Comparison of ENCODE assay signal across 12 cellular contexts in the genomic region with DNA sequence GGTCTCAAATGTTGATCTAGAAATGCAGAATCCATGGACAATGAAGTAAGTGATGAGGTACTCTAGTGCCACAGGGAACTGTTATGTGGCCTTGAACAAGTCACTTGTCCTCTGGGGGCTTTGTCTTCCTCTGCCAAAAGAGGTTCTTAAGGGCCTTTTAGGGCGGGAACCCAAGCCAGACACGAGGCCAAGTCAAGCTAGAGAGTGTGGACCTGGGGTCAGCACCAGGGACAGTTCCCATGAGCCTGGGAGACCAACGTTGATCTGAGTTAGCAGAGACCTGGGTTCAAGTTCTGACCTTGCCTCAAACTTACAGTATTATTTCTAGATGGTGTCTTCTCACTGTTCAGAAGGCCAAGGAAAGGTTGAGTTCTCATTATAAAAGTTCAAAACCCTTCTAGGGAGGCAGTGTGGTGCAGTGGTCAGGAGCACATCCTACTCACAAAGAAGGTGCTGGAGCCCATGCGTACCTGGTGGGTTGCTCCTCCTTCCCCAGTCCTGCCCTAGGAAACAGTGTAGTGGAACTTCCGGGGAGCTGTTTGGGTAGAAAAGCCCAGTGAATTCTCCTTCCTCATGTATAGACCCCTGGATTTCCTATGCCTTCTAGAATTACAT.
A peak's percentile ranks its signal among the peaks of the same experiment; 100 is the strongest.
DNase-seq lines count a peak whose midpoint lies in the region; ATAC-seq and TF ChIP-seq lines count a peak whose summit lies in the region.
"Had no signal": no experiment of that assay in that cellular context is flagged by ENCODE, and none has a peak within 500 bp of the region (broad histone marks: within the 10 kb centered on the region; RNA-seq: fewer than 3 reads in every experiment).

No MANE protein-coding gene starts in this region.

- no peaks in the 10 kb centered on the region for H3K9me3 Mint-ChIP-seq in activated CD4-positive, alpha-beta T cell treated with anti-CD3 and anti-CD28 coated beads for 36 hours (ENCODE audit: low read depth)

- H3K23ac ChIP-seq in mesenchymal stem cell (ENCODE audit: low read length in 2 of 2), result no peak overlapping the region

- H3K9me3 ChIP-seq in mesenchymal stem cell (ENCODE audit: control insufficient read depth, low read length) (no peaks in the 10 kb centered on the region), uterus (no peaks in the 10 kb centered on the region)

- no peak overlapping the region for H3K4me3 Mint-ChIP-seq in activated CD4-positive, alpha-beta T cell treated with anti-CD3 and anti-CD28 coated beads for 36 hours

- WGBS in mesenchymal stem cell, result 42% methylated on average over 5 of the region's 5 CpGs

- H3K4me2 ChIP-seq in mesenchymal stem cell (ENCODE audit: low read length, poor library complexity, severe bottlenecking), result no peak overlapping the region

- no peak overlapping the region for H3K4ac ChIP-seq in mesenchymal stem cell (ENCODE audit: low read depth in 1 of 2, low read length in 2 of 2)

- H2BK120ac ChIP-seq in mesenchymal stem cell (ENCODE audit: low read depth, low read length), result no peak overlapping the region

- POLR2A ChIA-PET in activated CD4-positive, alpha-beta T cell treated with anti-CD3 and anti-CD28 coated beads for 36 hours (lab: Charles Lee), result no interaction called here

- H3K9ac ChIP-seq in mesenchymal stem cell (ENCODE audit: low read length), result no peak overlapping the region

- no peak overlapping the region for H2BK5ac ChIP-seq in mesenchymal stem cell (ENCODE audit: low read depth, low read length, poor library complexity, severe bottlenecking)

- no peak overlapping the region for H2AK5ac ChIP-seq in mesenchymal stem cell (ENCODE audit: low read length, severe bottlenecking)

- H3K36me3 ChIP-seq in mesenchymal stem cell (ENCODE audit: control insufficient read depth in 1 of 2, insufficient read depth in 2 of 2, low read depth in 1 of 2, low read length in 2 of 2) (no peaks in the 10 kb centered on the region), uterus (no peaks in the 10 kb centered on the region)

- H3K4me1 Mint-ChIP-seq in activated CD4-positive, alpha-beta T cell treated with anti-CD3 and anti-CD28 coated beads for 36 hours, result no peaks in the 10 kb centered on the region

- H2AFZ ChIP-seq in mesenchymal stem cell (ENCODE audit: low read depth, low read length), result no peak overlapping the region

- TF ChIP-seq POLR2A in NB4 (IDR thresholded peaks at IDR 0.05; ENCODE audit: extremely low read depth, insufficient read length), result no peak
- TF ChIP-seq POLR2A in uterus (IDR thresholded peaks at IDR 0.05), result no peak

- CTCF ChIA-PET in activated CD4-positive, alpha-beta T cell treated with anti-CD3 and anti-CD28 coated beads for 36 hours (lab: Charles Lee), result no interaction called here

- no peak overlapping the region for H3K18ac ChIP-seq in mesenchymal stem cell (ENCODE audit: low read depth in 1 of 2, low read length in 2 of 2)

- H3K27me3 ChIP-seq in mesenchymal stem cell (ENCODE audit: control insufficient read depth in 1 of 2, insufficient read depth in 1 of 2, low read length in 2 of 2), result peaks cover 43 to 68% of the 10 kb centered on the region in 2 experiments
- H3K27me3 ChIP-seq in uterus, result no peaks in the 10 kb centered on the region

- no peak overlapping the region for H4K91ac ChIP-seq in mesenchymal stem cell (ENCODE audit: low read length)

- TF ChIP-seq CTCF in NB4 (IDR thresholded peaks at IDR 0.05; ENCODE audit: low read depth, low read length), result no peak
- no peak for TF ChIP-seq CTCF in choroid plexus epithelial cell (conservative IDR thresholded peaks at IDR 0.05; ENCODE audit: low read depth, low read length)
- no peak for TF ChIP-seq CTCF in uterus (IDR thresholded peaks at IDR 0.05)

- no peak overlapping the region for H2BK12ac ChIP-seq in mesenchymal stem cell (ENCODE audit: low read length in 2 of 2)

- peaks cover 2% of the 10 kb centered on the region for H3K4me1 ChIP-seq in mesenchymal stem cell (ENCODE audit: control insufficient read depth, insufficient read depth, low read depth, low read length)
- H3K4me1 ChIP-seq in uterus, result no peaks in the 10 kb centered on the region

- no peak for ATAC-seq in activated CD4-positive, alpha-beta T cell treated with anti-CD3 and anti-CD28 coated beads for 36 hours
- ATAC-seq in HG03460 (IDR thresholded peaks at IDR 0.05; ENCODE audit: unreplicated experiment) (no peak), HG03039 (IDR thresholded peaks at IDR 0.05; ENCODE audit: unreplicated experiment) (no peak)
- ATAC-seq: Panc1 had no signal

- no peak overlapping the region for H4K8ac ChIP-seq in mesenchymal stem cell (ENCODE audit: low read length)

- no peak overlapping the region for H2BK15ac ChIP-seq in mesenchymal stem cell (ENCODE audit: low read depth, poor library complexity, severe bottlenecking)

- H3K4me3 ChIP-seq in NB4 (ENCODE audit: low read depth, low read length) (no peak overlapping the region), choroid plexus epithelial cell (ENCODE audit: low read depth, low read length) (no peak overlapping the region), mesenchymal stem cell (ENCODE audit: insufficient read depth in 1 of 2, low read depth in 1 of 2, low read length in 2 of 2) (no peak overlapping the region), uterus (no peak overlapping the region)

- intact Hi-C loops in activated CD4-positive, alpha-beta T cell treated with anti-CD3 and anti-CD28 coated beads for 36 hours (cut with DNase I, micrococcal nuclease), result no loop called here
- intact Hi-C loops in uterus (cut with DNase I; ENCODE audit: low total_unique reads), result no loop called here

- no peaks in the 10 kb centered on the region for H3K36me3 Mint-ChIP-seq in activated CD4-positive, alpha-beta T cell treated with anti-CD3 and anti-CD28 coated beads for 36 hours (ENCODE audit: low read depth)

- no peaks in the 10 kb centered on the region for H3K79me1 ChIP-seq in mesenchymal stem cell (replicated peaks; ENCODE audit: low read length, poor library complexity, severe bottlenecking)

- H3K27ac ChIP-seq in mesenchymal stem cell (ENCODE audit: low read length, poor library complexity, severe bottlenecking) (no peak overlapping the region), uterus (no peak overlapping the region)

- H3K27ac Mint-ChIP-seq in activated CD4-positive, alpha-beta T cell treated with anti-CD3 and anti-CD28 coated beads for 36 hours, result no peak overlapping the region

- no peak overlapping the region for H3K14ac ChIP-seq in mesenchymal stem cell (ENCODE audit: low read length in 2 of 2)

- peak; percentile 43 for DNase-seq in activated CD4-positive, alpha-beta T cell treated with anti-CD3 and anti-CD28 coated beads for 36 hours
- DNase-seq in activated CD4-positive, alpha-beta T cell treated with anti-CD3 and anti-CD28 coated beads for 4 hours, result no peak
- DNase-seq in NB4 (ENCODE audit: low read depth) (peak; percentile 54), choroid plexus epithelial cell (ENCODE audit: low read depth) (peak; percentile 24), mesenchymal stem cell (peak; percentile 22), uterus (no peak)
- DNase-seq: activated naive CD4-positive, alpha-beta T cell; GDM1; stimulated activated CD4-positive, alpha-beta T cell treated with anti-CD3 and anti-CD28 coated beads, Interleukin-1b, Interleukin-23, amount 100 ng/mL, for 48 hours had no signal

- H3K27me3 Mint-ChIP-seq in activated CD4-positive, alpha-beta T cell treated with anti-CD3 and anti-CD28 coated beads for 36 hours, result peaks cover 7% of the 10 kb centered on the region

Comparison
In these comparisons a context has a peak if more than half of its experiments do, and no peak if none do; other contexts are left out.
1. DNase-seq: peak in activated CD4-positive, alpha-beta T cell treated with anti-CD3 and anti-CD28 coated beads for 36 hours (single experiment), NB4 (single experiment), choroid plexus epithelial cell (single experiment) and mesenchymal stem cell (single experiment); none in activated CD4-positive, alpha-beta T cell treated with anti-CD3 and anti-CD28 coated beads for 4 hours (0 of 2) and uterus (0 of 2).